In the genomic region with DNA sequence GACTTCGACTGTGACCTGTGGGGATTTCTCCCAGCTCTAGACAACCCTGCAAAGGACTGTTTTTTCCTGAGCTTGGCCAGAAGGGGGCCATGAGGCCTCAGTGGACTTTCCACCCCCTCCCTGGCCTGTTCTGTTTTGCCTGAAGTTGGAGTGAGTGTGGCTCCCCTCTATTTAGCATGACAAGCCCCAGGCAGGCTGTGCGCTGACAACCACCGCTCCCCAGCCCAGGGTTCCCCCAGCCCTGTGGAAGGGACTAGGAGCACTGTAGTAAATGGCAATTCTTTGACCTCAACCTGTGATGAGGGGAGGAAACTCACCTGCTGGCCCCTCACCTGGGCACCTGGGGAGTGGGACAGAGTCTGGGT, we compare ENCODE assay signal across 9 cellular contexts. TPM values are rescaled to one million over a fixed set of nuclear protein-coding genes. Genes with fewer than 3 reads are reported as not detected.
DNase-seq lines count a peak whose midpoint lies in the region; ATAC-seq and TF ChIP-seq lines count a peak whose summit lies in the region.
"Had no signal": no experiment of that assay in that cellular context is flagged by ENCODE, and none has a peak within 500 bp of the region (broad histone marks: within the 10 kb centered on the region; RNA-seq: fewer than 3 reads in every experiment).

No MANE protein-coding gene starts in this region.

- intact Hi-C loops in Right ventricle myocardium superior (cut with DNase I) = no loop called here
- intact Hi-C loops in activated T-helper 2 cell treated with anti-CD3 and anti-CD28 coated beads, Interferon-gamma antibody, Interleukin-2, Interleukin-4, amounts not matched to agents 10 μg/mL and 5 μg/mL and 100 μg/mL, durations not matched to agents 14 hours and 24 hours and 36 hours (cut with micrococcal nuclease) = no loop called here

- no peak overlapping the region for H3K4me3 Mint-ChIP-seq in activated T-helper 2 cell treated with anti-CD3 and anti-CD28 coated beads, Interferon-gamma antibody, Interleukin-2, Interleukin-4, amounts not matched to agents 10 μg/mL and 5 μg/mL and 100 μg/mL, durations not matched to agents 14 hours and 24 hours and 36 hours (ENCODE audit: low read depth)

- peak; percentile 23 for DNase-seq in EL
- peak; percentile 78 for DNase-seq in SK-N-SH
- DNase-seq in Right ventricle myocardium superior = no peak
- DNase-seq in retinal pigment epithelial cell (ENCODE audit: low read depth) = no peak
- no peak for DNase-seq in activated T-helper 2 cell treated with anti-CD3 and anti-CD28 coated beads, Interferon-gamma antibody, Interleukin-2, Interleukin-4, amounts not matched to agents 10 μg/mL and 5 μg/mL and 100 μg/mL, durations not matched to agents 14 hours and 24 hours and 36 hours (ENCODE audit: low spot score)
- no peak for DNase-seq in NCI-H1092 treated with DMSO at 0.1 percent for 48 hours (lab: John Stamatoyannopoulos, UW)
- no peak for DNase-seq in NCI-H1930 (lab: John Stamatoyannopoulos, UW)
- DNase-seq in stimulated activated CD4-positive, alpha-beta T cell treated with anti-CD3 and anti-CD28 coated beads, Interleukin-4, amount 100 ng/mL, for 24 hours = no peak
- DNase-seq: activated T-cell treated with anti-CD3 and anti-CD28 coated beads, Interleukin-2, amount 50 U/mL, for 1 hour had no signal

- H3K36me3 ChIP-seq in SK-N-SH (replicated peaks in 1 of 2; ENCODE audit: control insufficient read depth in 1 of 2, insufficient read depth in 2 of 2, low read length in 1 of 2) = no peaks in the 10 kb centered on the region

- H3K4me2 ChIP-seq in SK-N-SH = no peak overlapping the region

- no peaks in the 10 kb centered on the region for H3K36me3 Mint-ChIP-seq in activated T-helper 2 cell treated with anti-CD3 and anti-CD28 coated beads, Interferon-gamma antibody, Interleukin-2, Interleukin-4, amounts not matched to agents 10 μg/mL and 5 μg/mL and 100 μg/mL, durations not matched to agents 14 hours and 24 hours and 36 hours (ENCODE audit: low read depth)

- no peaks in the 10 kb centered on the region for H3K4me1 Mint-ChIP-seq in activated T-helper 2 cell treated with anti-CD3 and anti-CD28 coated beads, Interferon-gamma antibody, Interleukin-2, Interleukin-4, amounts not matched to agents 10 μg/mL and 5 μg/mL and 100 μg/mL, durations not matched to agents 14 hours and 24 hours and 36 hours (ENCODE audit: low read depth)

- POLR2A ChIA-PET in SK-N-SH (lab: Yijun Ruan, JAX) = interaction anchor here (0.8 to 2.0 kb wide), 4 partner anchors 19 to 100 kb away, joined by 3 to 8 read pairs (median 5); a partner anchor contains a TSS

- no peaks in the 10 kb centered on the region for H3K9me2 ChIP-seq in SK-N-SH

- H3F3A ChIP-seq in SK-N-SH (replicated peaks; ENCODE audit: insufficient read depth) = no peaks in the 10 kb centered on the region

- no peaks in the 10 kb centered on the region for H3K9me3 Mint-ChIP-seq in activated T-helper 2 cell treated with anti-CD3 and anti-CD28 coated beads, Interferon-gamma antibody, Interleukin-2, Interleukin-4, amounts not matched to agents 10 μg/mL and 5 μg/mL and 100 μg/mL, durations not matched to agents 14 hours and 24 hours and 36 hours

- H3K27ac Mint-ChIP-seq in activated T-helper 2 cell treated with anti-CD3 and anti-CD28 coated beads, Interferon-gamma antibody, Interleukin-2, Interleukin-4, amounts not matched to agents 10 μg/mL and 5 μg/mL and 100 μg/mL, durations not matched to agents 14 hours and 24 hours and 36 hours = no peak overlapping the region

- no peaks in the 10 kb centered on the region for H3K27me3 ChIP-seq in SK-N-SH (ENCODE audit: insufficient read depth)

- no peak overlapping the region for H3K4me3 ChIP-seq in SK-N-SH (ENCODE audit: low read depth in 2 of 2, low read length in 1 of 2)
- H3K4me3 ChIP-seq in retinal pigment epithelial cell (ENCODE audit: low read length) = no peak overlapping the region

- TF ChIP-seq CTCF in SK-N-SH (IDR thresholded peaks at IDR 0.05) = peak; percentile 45
- TF ChIP-seq CTCF in retinal pigment epithelial cell (conservative IDR thresholded peaks at IDR 0.05; ENCODE audit: low read depth, low read length) = peak; percentile 41

- H2AFZ ChIP-seq in SK-N-SH (ENCODE audit: low read depth) = no peak overlapping the region

- TF ChIP-seq RAD21 in SK-N-SH (IDR thresholded peaks at IDR 0.05; ENCODE audit: low read length) = peak; percentile 61

- CTCF ChIA-PET in SK-N-SH (lab: Yijun Ruan, JAX) = interaction anchor here (1.1 to 15.7 kb wide), 13 partner anchors 10 to 249 kb away, joined by 3 to 453 read pairs (median 6); a partner anchor contains a TSS

- peaks cover 4% of the 10 kb centered on the region for H3K27me3 Mint-ChIP-seq in activated T-helper 2 cell treated with anti-CD3 and anti-CD28 coated beads, Interferon-gamma antibody, Interleukin-2, Interleukin-4, amounts not matched to agents 10 μg/mL and 5 μg/mL and 100 μg/mL, durations not matched to agents 14 hours and 24 hours and 36 hours (ENCODE audit: low read depth)

- no peak overlapping the region for H3K9ac ChIP-seq in SK-N-SH

- H3K27ac ChIP-seq in SK-N-SH (ENCODE audit: low read depth in 2 of 2, low read length in 1 of 2) = peak overlapping the region in 1 of 2 experiments; percentile 99; a peak in 2 of 4 replicates

- H4K20me1 ChIP-seq in SK-N-SH (ENCODE audit: insufficient read depth) = no peaks in the 10 kb centered on the region

- no peaks in the 10 kb centered on the region for H3K79me2 ChIP-seq in SK-N-SH (ENCODE audit: insufficient read depth)

- 90% methylated on average over 3 of the region's 3 CpGs for WGBS in SK-N-SH (ENCODE audit: low lambda C conversion rate)

- ATAC-seq in Right ventricle myocardium superior (ENCODE audit: poor library complexity) = peak; percentile 20

- no peak for TF ChIP-seq EP300 in SK-N-SH (IDR thresholded peaks at IDR 0.05; ENCODE audit: borderline replicate concordance in 1 of 2, low read depth in 1 of 2, low read length in 1 of 2)

- peaks cover 9 to 76% of the 10 kb centered on the region in 2 experiments for H3K4me1 ChIP-seq in SK-N-SH (ENCODE audit: control insufficient read depth in 1 of 2, insufficient read depth in 2 of 2, low read depth in 1 of 2, low read length in 1 of 2)

- H3K9me3 ChIP-seq in SK-N-SH = no peaks in the 10 kb centered on the region

TF ChIP-seq in SK-N-SH, 30 proteins besides CTCF, POLR2A, EP300 and RAD21:
- TF ChIP-seq YY1 (IDR thresholded peaks at IDR 0.05; ENCODE audit: low read depth) = no peak
- TF ChIP-seq, protein P1, sequence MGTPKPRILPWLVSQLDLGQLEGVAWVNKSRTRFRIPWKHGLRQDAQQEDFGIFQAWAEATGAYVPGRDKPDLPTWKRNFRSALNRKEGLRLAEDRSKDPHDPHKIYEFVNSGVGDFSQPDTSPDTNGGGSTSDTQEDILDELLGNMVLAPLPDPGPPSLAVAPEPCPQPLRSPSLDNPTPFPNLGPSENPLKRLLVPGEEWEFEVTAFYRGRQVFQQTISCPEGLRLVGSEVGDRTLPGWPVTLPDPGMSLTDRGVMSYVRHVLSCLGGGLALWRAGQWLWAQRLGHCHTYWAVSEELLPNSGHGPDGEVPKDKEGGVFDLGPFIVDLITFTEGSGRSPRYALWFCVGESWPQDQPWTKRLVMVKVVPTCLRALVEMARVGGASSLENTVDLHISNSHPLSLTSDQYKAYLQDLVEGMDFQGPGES (IDR thresholded peaks at IDR 0.05; ENCODE audit: low read depth, low read length) = no peak
- TF ChIP-seq SMC3 (IDR thresholded peaks at IDR 0.05; ENCODE audit: low read depth, low read length) = peak; percentile 49; the same call in 1 of the 2 replicates
- TF ChIP-seq, protein P2, sequence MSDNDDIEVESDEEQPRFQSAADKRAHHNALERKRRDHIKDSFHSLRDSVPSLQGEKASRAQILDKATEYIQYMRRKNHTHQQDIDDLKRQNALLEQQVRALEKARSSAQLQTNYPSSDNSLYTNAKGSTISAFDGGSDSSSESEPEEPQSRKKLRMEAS (IDR thresholded peaks at IDR 0.05; ENCODE audit: low read depth) = no peak
- no peak for TF ChIP-seq NFIC (IDR thresholded peaks at IDR 0.05; ENCODE audit: borderline replicate concordance)

RNA-seq across cellular contexts. Expression of a gene that starts 19.3 kb away (rescaled TPM):
- 0.44 and 0.76 TPM in 2 replicates for polyA plus RNA-seq in SK-N-SH (2012; rRNA removed)
- 0.37 and 0.59 TPM in 2 replicates for polyA plus RNA-seq in SK-N-SH (2012; cell fraction: cytosol; rRNA removed)
- 0.52 and 0.66 TPM in 2 replicates for polyA plus RNA-seq in SK-N-SH (2012; cell fraction: nucleus; rRNA removed)
- total RNA-seq in Right ventricle myocardium superior = 8.0 TPM
- 0.14 and 0.18 TPM in 2 replicates for total RNA-seq in activated T-helper 2 cell treated with anti-CD3 and anti-CD28 coated beads, Interferon-gamma antibody, Interleukin-2, Interleukin-4, amounts not matched to agents 10 μg/mL and 5 μg/mL and 100 μg/mL, durations not matched to agents 14 hours and 24 hours and 36 hours

Comparison
In these comparisons a context has a peak if more than half of its experiments do, and no peak if none do; other contexts are left out.
1. DNase-seq: peak in EL (single experiment) and SK-N-SH (single experiment); none in Right ventricle myocardium superior (single experiment), retinal pigment epithelial cell (single experiment), activated T-helper 2 cell treated with anti-CD3 and anti-CD28 coated beads, Interferon-gamma antibody, Interleukin-2, Interleukin-4, amounts not matched to agents 10 μg/mL and 5 μg/mL and 100 μg/mL, durations not matched to agents 14 hours and 24 hours and 36 hours (single experiment), NCI-H1092 treated with DMSO at 0.1 percent for 48 hours (single experiment), NCI-H1930 (0 of 2) and stimulated activated CD4-positive, alpha-beta T cell treated with anti-CD3 and anti-CD28 coated beads, Interleukin-4, amount 100 ng/mL, for 24 hours (single experiment).